In the genomic region with DNA sequence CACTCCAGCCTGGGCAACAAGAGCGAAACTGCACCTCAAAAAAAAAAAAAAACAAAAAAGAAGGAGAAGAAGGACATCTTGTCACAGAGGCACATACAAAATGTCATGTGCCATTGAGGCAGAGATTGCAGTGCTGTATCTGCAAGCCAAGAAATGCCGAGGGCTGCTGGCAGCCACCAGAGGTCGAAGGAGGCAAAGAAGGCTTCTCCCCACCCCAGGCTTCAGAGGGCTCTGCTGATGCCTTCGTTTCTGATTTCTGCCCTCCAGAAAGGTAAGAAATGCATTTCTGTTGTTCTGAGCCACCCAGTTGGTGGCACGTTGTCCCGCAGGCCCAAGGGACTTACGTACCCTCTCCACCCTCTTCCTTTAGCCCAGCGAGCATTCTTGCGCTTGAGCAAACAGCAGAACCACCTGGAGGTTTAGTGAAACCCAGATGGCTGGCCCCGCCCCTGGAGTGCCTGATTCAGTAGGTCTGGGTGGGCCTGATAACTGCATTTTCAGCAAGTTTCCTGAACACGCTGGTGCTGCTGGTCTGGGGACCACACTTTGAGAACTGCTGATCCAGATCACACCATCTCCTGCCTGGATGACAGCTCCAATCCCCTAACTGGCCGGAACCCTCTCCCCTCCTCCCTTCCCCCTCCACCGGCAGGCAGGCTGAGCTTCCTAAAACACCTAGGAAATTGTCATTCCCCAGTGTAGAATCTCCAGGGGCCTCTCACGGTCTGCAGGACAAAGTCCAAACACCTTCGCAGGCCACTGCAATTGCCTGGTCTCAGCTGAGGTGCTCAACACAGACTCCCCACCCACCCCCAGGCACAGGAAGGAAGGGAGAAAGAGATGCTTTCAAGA, we compare ENCODE assay signal across 8 cellular contexts. TPM values are rescaled to one million over a fixed set of nuclear protein-coding genes. Genes with fewer than 3 reads are reported as not detected.
DNase-seq lines count a peak whose midpoint lies in the region; ATAC-seq and TF ChIP-seq lines count a peak whose summit lies in the region.

No MANE protein-coding gene starts in this region.

- ATAC-seq in GM19043 (IDR thresholded peaks at IDR 0.05; ENCODE audit: low read depth, unreplicated experiment) (peak; percentile 89), HG03095 (IDR thresholded peaks at IDR 0.05; ENCODE audit: unreplicated experiment) (peak; percentile 88)

- H3K9ac ChIP-seq in BLaER1 = peak overlapping the region; percentile 57

- CTCF ChIA-PET in A673 (lab: Charles Lee) = no interaction called here

- no peaks in the 10 kb centered on the region for H3K36me3 Mint-ChIP-seq in type B pancreatic cell

- intact Hi-C loops in uterus (cut with DNase I; ENCODE audit: low total_unique reads) = no loop called here
- intact Hi-C loops in A673 (cut with micrococcal nuclease; ENCODE audit: unreplicated experiment) = no loop called here

- H3K27ac Mint-ChIP-seq in type B pancreatic cell = peak overlapping the region; percentile 76

- no peaks in the 10 kb centered on the region for H3K36me3 ChIP-seq in BLaER1
- H3K36me3 ChIP-seq in Peyer's patch = no peaks in the 10 kb centered on the region
- no peaks in the 10 kb centered on the region for H3K36me3 ChIP-seq in uterus
- H3K36me3 ChIP-seq in A673 (ENCODE audit: insufficient read depth, low read length, poor library complexity, severe bottlenecking) = no peaks in the 10 kb centered on the region

- H3K4me2 ChIP-seq in BLaER1 = peak overlapping the region; percentile 86

- H3K27me3 Mint-ChIP-seq in type B pancreatic cell = no peaks in the 10 kb centered on the region

- no TSS peak for BruUV-seq in A673 (replicated peaks; lab: Mats Ljungman, UMichigan)

- H3K27ac ChIP-seq in BLaER1 (peak overlapping the region; percentile 83), Peyer's patch (peak overlapping the region in 2 of 4 donors; percentile 33 to 47), uterus (no peak overlapping the region), A673 (ENCODE audit: low read depth, low read length, poor library complexity, severe bottlenecking) (no peak overlapping the region)

- TF ChIP-seq POLR2A in Peyer's patch (IDR thresholded peaks at IDR 0.05) (no peak), uterus (IDR thresholded peaks at IDR 0.05) (no peak)

- peaks cover 93% of the 10 kb centered on the region for H3K4me1 ChIP-seq in BLaER1
- H3K4me1 ChIP-seq in Peyer's patch = peaks cover 0 to 5% (median 0%) of the 10 kb centered on the region in 4 donors
- H3K4me1 ChIP-seq in uterus = no peaks in the 10 kb centered on the region
- H3K4me1 ChIP-seq in A673 (ENCODE audit: insufficient read depth, low read length, poor library complexity, severe bottlenecking) = no peaks in the 10 kb centered on the region

- peak overlapping the region; percentile 31 for H3K4me3 Mint-ChIP-seq in type B pancreatic cell

- no peaks in the 10 kb centered on the region for H3K9me3 Mint-ChIP-seq in type B pancreatic cell

- POLR2A ChIA-PET in A673 (lab: Charles Lee; ENCODE audit: low non-redundant PET) = no interaction called here

- H3K4me1 Mint-ChIP-seq in type B pancreatic cell (ENCODE audit: unreplicated experiment) = peaks cover 6% of the 10 kb centered on the region

- no peak for TF ChIP-seq CTCF in Peyer's patch (IDR thresholded peaks at IDR 0.05)
- TF ChIP-seq CTCF in type B pancreatic cell (conservative IDR thresholded peaks at IDR 0.05) = no peak
- no peak for TF ChIP-seq CTCF in uterus (IDR thresholded peaks at IDR 0.05)
- no peak for TF ChIP-seq CTCF in A673 (conservative IDR thresholded peaks at IDR 0.05; ENCODE audit: low read depth, low read length)

- no peaks in the 10 kb centered on the region for H4K20me1 ChIP-seq in BLaER1

- H3K27me3 ChIP-seq in BLaER1 (no peaks in the 10 kb centered on the region), Peyer's patch (no peaks in the 10 kb centered on the region), uterus (no peaks in the 10 kb centered on the region), A673 (replicated peaks; ENCODE audit: insufficient read depth, low read depth, low read length, poor library complexity) (no peaks in the 10 kb centered on the region)

- peak overlapping the region; percentile 23; the same call in 1 of the 2 replicates for H3K4me3 ChIP-seq in BLaER1
- H3K4me3 ChIP-seq in Peyer's patch = no peak overlapping the region
- H3K4me3 ChIP-seq in uterus = no peak overlapping the region
- H3K4me3 ChIP-seq in A673 (ENCODE audit: low read depth, low read length, poor library complexity, severe bottlenecking) = no peak overlapping the region

- H3K9me3 ChIP-seq in BLaER1 (no peaks in the 10 kb centered on the region), Peyer's patch (no peaks in the 10 kb centered on the region), uterus (no peaks in the 10 kb centered on the region), A673 (ENCODE audit: low read depth, low read length, poor library complexity, severe bottlenecking) (no peaks in the 10 kb centered on the region)

- peak in 2 of 3 donors; percentile 83 to 88 for DNase-seq in Peyer's patch
- no peak for DNase-seq in type B pancreatic cell (ENCODE audit: extremely low spot score, unreplicated experiment)
- no peak for DNase-seq in uterus
- DNase-seq in activated CD4-positive, alpha-beta T cell treated with anti-CD3 and anti-CD28 coated beads, Interleukin-2, amount 50 U/mL, for 1 hour = no peak
- no peak for DNase-seq in A673 (ENCODE audit: low spot score)

RNA-seq across cellular contexts. Expression of a gene that starts 21.1 kb away (rescaled TPM):
- 100 to 1,000 TPM in 1 of 4 donors, 10 to 100 TPM in 3; 14.9 to 214 (median 64.6) TPM for total RNA-seq in Peyer's patch
- 23.4 and 27.7 TPM in 2 replicates for total RNA-seq in type B pancreatic cell (ENCODE audit: low replicate concordance)
- 10 to 100 TPM in 2 of 4 donors, 1 to 10 TPM in 2; 2.1 to 37.0 (median 9.6) TPM for total RNA-seq in uterus
- total RNA-seq in A673 (2021) = 61.5 and 74.6 TPM in 2 replicates

RNA-seq across cellular contexts. Expression of a gene that starts 29.6 kb away (rescaled TPM):
- total RNA-seq in Peyer's patch (1,000 to 10,000 TPM in 3 of 4 donors, 100 to 1,000 TPM in 1; 898 to 2,531 (median 1,185) TPM), type B pancreatic cell (ENCODE audit: low replicate concordance) (761 and 1,411 TPM in 2 replicates), uterus (1,000 to 10,000 TPM in 2 of 4 donors, 100 to 1,000 TPM in 2; 821 to 1,719 (median 1,034) TPM), A673 (2021) (965 and 1,053 TPM in 2 replicates)

Comparison
In these comparisons a context has a peak if more than half of its experiments do, and no peak if none do; other contexts are left out.
1. DNase-seq: peak in Peyer's patch (2 of 3); none in type B pancreatic cell (single experiment), uterus (0 of 2), activated CD4-positive, alpha-beta T cell treated with anti-CD3 and anti-CD28 coated beads, Interleukin-2, amount 50 U/mL, for 1 hour (single experiment) and A673 (single experiment).